Comparison of ENCODE assay signal across 1 cellular context in genomic region chr4:4578981-4579380, GRCh38.
TF ChIP-seq lines count a peak whose summit lies in the region.

No MANE protein-coding gene starts in this region.

TF ChIP-seq in WTC11, 78 proteins besides CTCF, POLR2A, EP300 and RAD21 (continued from another document):
- TF ChIP-seq ARID4B (CRISPR knock-in tag; IDR thresholded peaks at IDR 0.05; ENCODE audit: borderline replicate concordance) (no peak), ZBTB43 (CRISPR knock-in tag; IDR thresholded peaks at IDR 0.05) (no peak)
